8 cellular contexts compared by ENCODE assay signal in genomic region chr11:61966673-61967176, GRCh38. TPM values are rescaled to one million over a fixed set of nuclear protein-coding genes. Genes with fewer than 3 reads are reported as not detected.
A peak's percentile ranks its signal among the peaks of the same experiment; 100 is the strongest.
DNase-seq lines count a peak whose midpoint lies in the region; ATAC-seq and TF ChIP-seq lines count a peak whose summit lies in the region.

No MANE protein-coding gene starts in this region.

- DNase-seq in NCI-H69 (lab: John Stamatoyannopoulos, UW), result peak; percentile 49
- no peak for DNase-seq in ascending aorta (ENCODE audit: low spot score in 2 of 2)
- no peak for DNase-seq in kidney epithelial cell (ENCODE audit: low read depth)
- no peak for DNase-seq in NCI-H2081 (lab: John Stamatoyannopoulos, UW)

- peak overlapping the region; percentile 89 for H3K4me3 Mint-ChIP-seq in stimulated activated memory B cell treated with anti-CD40 and anti-IgM and Interleukin-4, amounts not matched to agents 10 μg/mL and 1 μg/mL and 100 μg/mL, for 72 hours

- H3K4me1 ChIP-seq in ascending aorta, result peaks cover 20 to 47% of the 10 kb centered on the region in 2 donors

- H3K27ac Mint-ChIP-seq in stimulated activated memory B cell treated with anti-CD40 and anti-IgM and Interleukin-4, amounts not matched to agents 10 μg/mL and 1 μg/mL and 100 μg/mL, for 72 hours, result peak overlapping the region; percentile 88

- ATAC-seq in stimulated activated memory B cell treated with anti-CD40 and anti-IgM and Interleukin-4, amounts not matched to agents 10 μg/mL and 1 μg/mL and 100 μg/mL, for 72 hours, result no peak
- ATAC-seq in HG03432 (IDR thresholded peaks at IDR 0.05; ENCODE audit: unreplicated experiment) (no peak), GM18870 (IDR thresholded peaks at IDR 0.05; ENCODE audit: unreplicated experiment) (no peak)

- H3K36me3 ChIP-seq in ascending aorta (peaks cover 11 to 28% of the 10 kb centered on the region in 2 donors), kidney epithelial cell (ENCODE audit: control insufficient read depth, insufficient read depth, low read length) (peaks cover 2% of the 10 kb centered on the region)

- TF ChIP-seq CTCF in GM12875 (IDR thresholded peaks at IDR 0.05; ENCODE audit: borderline replicate concordance, insufficient read depth, low read depth, low read length) (no peak), ascending aorta (IDR thresholded peaks at IDR 0.05) (no peak), kidney epithelial cell (IDR thresholded peaks at IDR 0.05; ENCODE audit: insufficient read depth, low read length, poor library complexity, severe bottlenecking) (no peak)

- peaks cover 30% of the 10 kb centered on the region for H3K36me3 Mint-ChIP-seq in stimulated activated memory B cell treated with anti-CD40 and anti-IgM and Interleukin-4, amounts not matched to agents 10 μg/mL and 1 μg/mL and 100 μg/mL, for 72 hours

- H3K4me1 Mint-ChIP-seq in stimulated activated memory B cell treated with anti-CD40 and anti-IgM and Interleukin-4, amounts not matched to agents 10 μg/mL and 1 μg/mL and 100 μg/mL, for 72 hours, result peaks cover 75% of the 10 kb centered on the region

- peak overlapping the region; percentile 98 to 99 for H3K27ac ChIP-seq in ascending aorta

- H3K9me3 Mint-ChIP-seq in stimulated activated memory B cell treated with anti-CD40 and anti-IgM and Interleukin-4, amounts not matched to agents 10 μg/mL and 1 μg/mL and 100 μg/mL, for 72 hours, result no peaks in the 10 kb centered on the region

- H3K27me3 ChIP-seq in ascending aorta (no peaks in the 10 kb centered on the region), kidney epithelial cell (ENCODE audit: control insufficient read depth, insufficient read depth, low read length) (no peaks in the 10 kb centered on the region)

- intact Hi-C loops in ascending aorta (cut with DNase I), result loop anchor here (1.0 to 5.0 kb wide), 4 partner anchors 17 to 174 kb away; partner anchors contain the start of genes FADS3, FEN1 and TMEM258

- no peaks in the 10 kb centered on the region for H3K9me3 ChIP-seq in ascending aorta

- H3K4me3 ChIP-seq in GM12875 (ENCODE audit: low read depth, low read length) (peak overlapping the region; percentile 91), ascending aorta (peak overlapping the region; percentile 88 to 96), kidney epithelial cell (ENCODE audit: low read depth, low read length) (peak overlapping the region; percentile 65)

- H3K27me3 Mint-ChIP-seq in stimulated activated memory B cell treated with anti-CD40 and anti-IgM and Interleukin-4, amounts not matched to agents 10 μg/mL and 1 μg/mL and 100 μg/mL, for 72 hours, result no peaks in the 10 kb centered on the region

RNA-seq across cellular contexts. Expression of gene FTH1, which starts 0.7 kb away (rescaled TPM):
- 2,353 TPM for total RNA-seq in ascending aorta
- total RNA-seq in kidney epithelial cell, result 2,225 and 2,374 TPM in 2 replicates

RNA-seq across cellular contexts. Expression of gene BEST1, which starts 16.6 kb away (rescaled TPM):
- total RNA-seq in ascending aorta, result 30.9 TPM
- 1.0 and 1.1 TPM in 2 replicates for total RNA-seq in kidney epithelial cell

RNA-seq across cellular contexts. Expression of gene RAB3IL1, which starts 49.4 kb away (rescaled TPM):
- 23.2 TPM for total RNA-seq in ascending aorta
- 5.2 and 9.9 TPM in 2 replicates for total RNA-seq in kidney epithelial cell

Comparison
In these comparisons a context has a peak if more than half of its experiments do, and no peak if none do; other contexts are left out.
1. RNA of gene BEST1, which starts 16.6 kb away (total RNA-seq): 30.9 TPM in ascending aorta (single experiment); 1.0 to 1.1 TPM in kidney epithelial cell; every median in the first group is over 10 times any median in the second.
2. Peak in every context shown above with its lines, with median percentiles within 50 percentile points of each other: H3K4me3 ChIP-seq.